ENCODE assay signal across 8 cellular contexts in the genomic region with DNA sequence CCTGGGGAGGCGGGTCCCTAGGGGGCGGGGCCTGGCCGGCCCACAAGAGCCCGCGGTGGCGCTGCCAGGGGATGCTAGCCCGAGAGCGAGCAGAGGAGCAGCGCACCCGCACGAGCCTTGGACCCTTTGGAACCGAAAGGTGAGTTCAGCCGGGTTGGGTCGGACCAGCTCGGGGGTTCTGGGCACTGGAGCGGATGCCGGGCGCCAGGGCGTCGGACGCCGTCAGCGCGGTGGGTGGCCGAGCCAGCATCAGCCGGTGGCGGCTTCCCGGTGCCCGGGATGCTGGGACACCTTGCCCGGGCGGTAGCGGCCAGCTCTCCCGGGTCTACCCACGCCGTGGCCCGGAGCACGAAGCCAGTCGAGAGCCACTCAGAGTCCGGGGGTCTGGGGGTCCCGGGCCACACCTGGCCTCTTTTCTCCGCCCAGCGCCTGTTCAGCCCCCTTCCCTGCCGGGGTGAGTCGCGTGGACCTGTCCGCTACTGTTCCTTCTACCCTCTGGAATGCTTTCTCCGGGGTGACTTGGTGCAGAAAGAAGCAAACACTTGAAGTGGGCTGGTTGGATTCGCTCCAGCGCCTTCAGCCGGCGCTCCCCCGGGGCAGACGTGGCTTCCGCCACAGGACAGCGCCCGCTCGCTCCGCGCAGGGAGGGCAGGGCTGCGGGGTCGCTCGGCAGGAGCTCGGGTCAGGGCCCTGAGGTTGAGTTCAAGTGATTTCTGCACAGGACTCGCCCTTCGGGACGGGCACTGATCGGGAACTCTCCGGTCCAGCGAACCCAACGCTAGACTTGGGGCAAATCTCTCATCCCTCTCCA. TPM values are rescaled to one million over a fixed set of nuclear protein-coding genes. Genes with fewer than 3 reads are reported as not detected.
A peak's percentile ranks its signal among the peaks of the same experiment; 100 is the strongest.
DNase-seq lines count a peak whose midpoint lies in the region; ATAC-seq, FAIRE-seq and TF ChIP-seq lines count a peak whose summit lies in the region.

A gene with protein sequence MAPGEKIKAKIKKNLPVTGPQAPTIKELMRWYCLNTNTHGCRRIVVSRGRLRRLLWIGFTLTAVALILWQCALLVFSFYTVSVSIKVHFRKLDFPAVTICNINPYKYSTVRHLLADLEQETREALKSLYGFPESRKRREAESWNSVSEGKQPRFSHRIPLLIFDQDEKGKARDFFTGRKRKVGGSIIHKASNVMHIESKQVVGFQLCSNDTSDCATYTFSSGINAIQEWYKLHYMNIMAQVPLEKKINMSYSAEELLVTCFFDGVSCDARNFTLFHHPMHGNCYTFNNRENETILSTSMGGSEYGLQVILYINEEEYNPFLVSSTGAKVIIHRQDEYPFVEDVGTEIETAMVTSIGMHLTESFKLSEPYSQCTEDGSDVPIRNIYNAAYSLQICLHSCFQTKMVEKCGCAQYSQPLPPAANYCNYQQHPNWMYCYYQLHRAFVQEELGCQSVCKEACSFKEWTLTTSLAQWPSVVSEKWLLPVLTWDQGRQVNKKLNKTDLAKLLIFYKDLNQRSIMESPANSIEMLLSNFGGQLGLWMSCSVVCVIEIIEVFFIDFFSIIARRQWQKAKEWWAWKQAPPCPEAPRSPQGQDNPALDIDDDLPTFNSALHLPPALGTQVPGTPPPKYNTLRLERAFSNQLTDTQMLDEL (plus strand): TSS at position 71 of the 811 bp plus-strand sequence. CDS start 3,527 bp downstream, outside the sequence.

- H3K4me2 ChIP-seq in DOHH2 (ENCODE audit: low read length), result peak within 1 kb of the TSS; percentile 52

- ATAC-seq in GM18519 (IDR thresholded peaks at IDR 0.05; ENCODE audit: low FRiP score, unreplicated experiment), result no peak

- no peaks in the 10 kb centered on the region for H3K79me2 ChIP-seq in DOHH2 (ENCODE audit: control insufficient read depth, low read length)

- H3K4me3 ChIP-seq in DOHH2 (ENCODE audit: low read length) (peak within 1 kb of the TSS; percentile 20; the same call in 1 of the 2 replicates), H7 (ENCODE audit: insufficient read depth, low read depth, low read length) (peak within 1 kb of the TSS; percentile 61), rectal smooth muscle tissue (ENCODE audit: low read length) (peak within 1 kb of the TSS; percentile 62), SJCRH30 (no peak within 1 kb of the TSS)

- DNase-seq in H7 (peak; percentile 76), RPMI8226 (peak; percentile 19), glomerular visceral epithelial cell (ENCODE audit: extremely low spot score) (peak; percentile 18), H54 (ENCODE audit: insufficient read length, low spot score) (no peak), SJCRH30 (no peak)

- no peaks in the 10 kb centered on the region for H3K36me3 ChIP-seq in DOHH2 (ENCODE audit: control insufficient read depth, low read length)
- H3K36me3 ChIP-seq in H7 (replicated peaks; ENCODE audit: control insufficient read depth, insufficient read depth, low read length), result no peaks in the 10 kb centered on the region
- H3K36me3 ChIP-seq in rectal smooth muscle tissue (ENCODE audit: control insufficient read depth, insufficient read depth, low read length), result no peaks in the 10 kb centered on the region
- H3K36me3 ChIP-seq in SJCRH30, result no peaks in the 10 kb centered on the region

- H3K27me3 ChIP-seq in DOHH2 (ENCODE audit: control insufficient read depth, low read length) (peaks cover 27% of the 10 kb centered on the region), H7 (ENCODE audit: control insufficient read depth, insufficient read depth, low read length) (peaks cover 25% of the 10 kb centered on the region), rectal smooth muscle tissue (ENCODE audit: control insufficient read depth, insufficient read depth, low read length) (peaks cover 18% of the 10 kb centered on the region), SJCRH30 (no peaks in the 10 kb centered on the region)

- TF ChIP-seq CTCF in DOHH2 (IDR thresholded peaks at IDR 0.05; ENCODE audit: low read depth, low read length, poor library complexity, severe bottlenecking), result no peak

- H4K20me1 ChIP-seq in DOHH2 (ENCODE audit: control insufficient read depth, insufficient read depth, low read depth, low read length), result no peaks in the 10 kb centered on the region

- H3K9me2 ChIP-seq in DOHH2 (replicated peaks; ENCODE audit: control insufficient read depth, low read length), result no peaks in the 10 kb centered on the region

- FAIRE-seq in H54 (lab: Jason Lieb, UNC), result no peak

- H3K4me1 ChIP-seq in DOHH2 (ENCODE audit: control insufficient read depth, low read length) (peaks cover 15% of the 10 kb centered on the region), rectal smooth muscle tissue (ENCODE audit: control insufficient read depth, insufficient read depth, low read length) (peaks cover 6% of the 10 kb centered on the region), SJCRH30 (no peaks in the 10 kb centered on the region)

- no peak for TF ChIP-seq POLR2A in H54 (IDR thresholded peaks at IDR 0.05; ENCODE audit: low read depth, low read length)

- H3K9me3 ChIP-seq in DOHH2 (ENCODE audit: control insufficient read depth, insufficient read depth, low read length) (no peaks in the 10 kb centered on the region), SJCRH30 (replicated peaks) (no peaks in the 10 kb centered on the region)

- H3F3A ChIP-seq in DOHH2 (ENCODE audit: control insufficient read depth, insufficient read depth), result no peaks in the 10 kb centered on the region

- no peak within 1 kb of the TSS for H3K27ac ChIP-seq in DOHH2 (ENCODE audit: low read depth, low read length)
- no peak within 1 kb of the TSS for H3K27ac ChIP-seq in rectal smooth muscle tissue (ENCODE audit: low read depth, low read length)
- no peak within 1 kb of the TSS for H3K27ac ChIP-seq in SJCRH30

- no peak within 1 kb of the TSS for H3K9ac ChIP-seq in rectal smooth muscle tissue (ENCODE audit: low read length)

RNA-seq across cellular contexts. Expression of the gene that starts here (rescaled TPM):
- total RNA-seq in H7 (2014; rRNA removed; shearing (Covaris generic)), result 0.10 and 0.48 TPM in 2 replicates
- not detected in 2 replicates for total RNA-seq in SJCRH30 (2014; rRNA removed; shearing (Covaris generic))

Comparison
In these comparisons a context has a peak if more than half of its experiments do, and no peak if none do; other contexts are left out.
1. Peak in DNase-seq and H3K4me3 ChIP-seq in H7; RNA of the gene not detected or under 1 TPM.
2. DNase-seq: peak in RPMI8226 (single experiment) and glomerular visceral epithelial cell (single experiment); none in H54 (single experiment) and SJCRH30 (0 of 2).